ENCODE assay signal across 8 cellular contexts in genomic region chr10:92695679-92696605, GRCh38. TPM values are rescaled to one million over a fixed set of nuclear protein-coding genes. Genes with fewer than 3 reads are reported as not detected.
DNase-seq lines count a peak whose midpoint lies in the region; ATAC-seq, FAIRE-seq and TF ChIP-seq lines count a peak whose summit lies in the region.
"Had no signal": no experiment of that assay in that cellular context is flagged by ENCODE, and none has a peak within 500 bp of the region (broad histone marks: within the 10 kb centered on the region; RNA-seq: fewer than 3 reads in every experiment).

No MANE protein-coding gene starts in this region.

- peak overlapping the region; percentile 56 for H3K9ac ChIP-seq in HepG2 (ENCODE audit: insufficient read depth, low read depth, low read length)

- FAIRE-seq in HTR-8/SVneo (lab: Jason Lieb, UNC) (peak; percentile 9), HepG2 (lab: Jason Lieb, UNC) (no peak)

- H3K79me2 ChIP-seq in HepG2 (ENCODE audit: insufficient read depth, low read length) = peaks cover 35% of the 10 kb centered on the region

- no TSS peak for BruUV-seq in HepG2 (replicated peaks; lab: Mats Ljungman, UMichigan)

- H3K4me1 ChIP-seq in HepG2 (ENCODE audit: insufficient read depth, low read length) = peaks cover 71% of the 10 kb centered on the region
- peaks cover 0 to 18% (median 13%) of the 10 kb centered on the region in 4 donors for H3K4me1 ChIP-seq in tibial artery

- TF ChIP-seq EP300 in HepG2 (IDR thresholded peaks at IDR 0.05; ENCODE audit: low read depth in 2 of 2, low read length in 2 of 2) (no peak), HepG2 (CRISPR knock-in tag; IDR thresholded peaks at IDR 0.05; ENCODE audit: borderline replicate concordance) (no peak)

- WGBS in HepG2 (ENCODE audit: low lambda C conversion rate) = 86% methylated on average over 45 of the region's 61 CpGs

- peak overlapping the region; percentile 99 for H3K4me2 ChIP-seq in HepG2 (ENCODE audit: low read depth, low read length)

- H3K36me3 ChIP-seq in HepG2 (replicated peaks in 1 of 2; ENCODE audit: control insufficient read depth in 1 of 2, insufficient read depth in 2 of 2, low read length in 2 of 2) (peaks cover 0 to 5% of the 10 kb centered on the region in 2 experiments; a peak in 2 of 5 replicates), tibial artery (no peaks in the 10 kb centered on the region)

- intact Hi-C loops in HepG2 (cut with micrococcal nuclease; ENCODE audit: unreplicated experiment) = no loop called here
- intact Hi-C loops in tibial artery (cut with DNase I; ENCODE audit: low total_unique reads) = loop anchor here (10.0 kb wide), 2 partner anchors 101 to 149 kb away; partner anchors contain the start of genes EXOC6 and KIF11

- H3K27me3 ChIP-seq in HepG2 (ENCODE audit: control insufficient read depth in 1 of 2, insufficient read depth in 2 of 2, low read length in 2 of 2) (no peaks in the 10 kb centered on the region; a peak in 1 of 5 replicates), tibial artery (peaks cover 0 to 12% of the 10 kb centered on the region in 2 donors)

- in situ Hi-C loops in HepG2 (cut with HindIII; ENCODE audit: extremely low pct_ligation_motif_present, low pct_unique_long_range_greater_than_20kb) = no loop called here

- peak overlapping the region; percentile 79 for H3K27ac ChIP-seq in HepG2 (ENCODE audit: extremely low read length, insufficient read depth, low read length)
- H3K27ac ChIP-seq in tibial artery = peak overlapping the region; percentile 51 to 52

- peaks cover 9% of the 10 kb centered on the region; the same call in 1 of the 2 replicates for H4K20me1 ChIP-seq in HepG2 (ENCODE audit: insufficient read depth, low read length)

- peak; percentile 3; the same call in 2 of the 3 replicates for ATAC-seq in HepG2
- ATAC-seq in stimulated activated naive CD8-positive, alpha-beta T cell treated with anti-CD3 and anti-CD28 coated beads, Interleukin-15, Interleukin-2, amounts not matched to agents 100 U/mL and 50 U/mL, for 24 hours = no peak
- no peak for ATAC-seq in GM21717 (IDR thresholded peaks at IDR 0.05; ENCODE audit: unreplicated experiment)

- CTCF ChIA-PET in HepG2 (lab: Yijun Ruan, JAX; ENCODE audit: low intra/inter-chr PET ratio, low total read pairs) = no interaction called here

- no peak overlapping the region for H2AFZ ChIP-seq in HepG2 (ENCODE audit: low read length)

- DNase-seq in HTR-8/SVneo (ENCODE audit: insufficient read length, low spot score) (peak; percentile 63), choroid plexus epithelial cell (ENCODE audit: low read depth) (peak; percentile 64), HepG2 (ENCODE audit: low spot score) (no peak), tibial artery (no peak), NCI-H526 treated with DMSO at 0.1 percent for 48 hours (lab: John Stamatoyannopoulos, UW) (no peak)
- no peak for DNase-seq in stimulated activated naive CD8-positive, alpha-beta T cell treated with anti-CD3 and anti-CD28 coated beads, Interleukin-15, Interleukin-2, amounts not matched to agents 100 U/mL and 50 U/mL, for 24 hours
- DNase-seq: immature natural killer cell had no signal

- no peaks in the 10 kb centered on the region for H3K9me3 ChIP-seq in HepG2 (ENCODE audit: low read length)
- H3K9me3 ChIP-seq in tibial artery = peaks cover 0 to 4% (median 0%) of the 10 kb centered on the region in 3 donors

- TF ChIP-seq POLR2A in HepG2 (IDR thresholded peaks at IDR 0.05; ENCODE audit: insufficient read depth in 1 of 2, low read depth in 2 of 2, low read length in 2 of 2) = no peak; a peak in 2 of 4 replicates

- POLR2A ChIA-PET in HepG2 (lab: Yijun Ruan, JAX) = interaction anchor here (1.6 kb wide), 1 partner anchor 152 kb away, joined by 5 read pairs; the partner anchor contains the start of gene EXOC6

- TF ChIP-seq CTCF in choroid plexus epithelial cell (conservative IDR thresholded peaks at IDR 0.05; ENCODE audit: low read depth, low read length) (no peak), HepG2 (CRISPR knock-in tag; IDR thresholded peaks at IDR 0.05) (no peak), tibial artery (IDR thresholded peaks at IDR 0.05) (no peak)

- H3K4me3 ChIP-seq in choroid plexus epithelial cell (ENCODE audit: low read depth, low read length) = peak overlapping the region; percentile 66
- H3K4me3 ChIP-seq in HepG2 (replicated peaks in 1 of 3; ENCODE audit: insufficient read depth in 1 of 3, low read depth in 2 of 3, low read length in 3 of 3) = peak overlapping the region; percentile 17 to 48 (median 32); a peak in 5 of 6 replicates
- H3K4me3 ChIP-seq in tibial artery = peak overlapping the region; percentile 42 to 46

- no peak for TF ChIP-seq RAD21 in HepG2 (CRISPR knock-in tag; IDR thresholded peaks at IDR 0.05)

TF ChIP-seq in HepG2, 621 proteins besides CTCF, POLR2A, EP300 and RAD21 (continues in another document):
- no peak for TF ChIP-seq HOXD1 (CRISPR knock-in tag; IDR thresholded peaks at IDR 0.05)
- TF ChIP-seq BATF2 (CRISPR knock-in tag; IDR thresholded peaks at IDR 0.05) = peak; percentile 48; the same call in 1 of the 2 replicates
- peak; percentile 96 for TF ChIP-seq RBFOX2 (IDR thresholded peaks at IDR 0.05; ENCODE audit: low read depth, low read length)
- 0 out of 2 replicates have a peak, but pooled peaks have one; percentile 3 for TF ChIP-seq HMG20A (CRISPR knock-in tag; IDR thresholded peaks at IDR 0.05; ENCODE audit: borderline replicate concordance)
- TF ChIP-seq UBTF (CRISPR knock-in tag; IDR thresholded peaks at IDR 0.05) = no peak
- peak; percentile 89 for TF ChIP-seq ZBTB38 (CRISPR knock-in tag; IDR thresholded peaks at IDR 0.05)
- 0 out of 2 replicates have a peak, but pooled peaks have one; percentile 42 for TF ChIP-seq ZSCAN21 (CRISPR knock-in tag; IDR thresholded peaks at IDR 0.05; ENCODE audit: borderline replicate concordance)
- 0 out of 2 replicates have a peak, but pooled peaks have one; percentile 13 for TF ChIP-seq POLR2G (IDR thresholded peaks at IDR 0.05; ENCODE audit: low read depth, low read length)
- TF ChIP-seq HDAC1 (CRISPR knock-in tag; IDR thresholded peaks at IDR 0.05) = peak; percentile 42
- no peak for TF ChIP-seq KLF13 (CRISPR knock-in tag; IDR thresholded peaks at IDR 0.05)
- 0 out of 2 replicates have a peak, but pooled peaks have one; percentile 47 for TF ChIP-seq MED13 (CRISPR knock-in tag; IDR thresholded peaks at IDR 0.05)

RNA-seq across cellular contexts. Expression of gene HHEX, which starts 6.2 kb away (rescaled TPM):
- total RNA-seq in HepG2 (2016; rRNA removed; fragmentation: Illumina TruSeq; extraction: Trizol) = 46.3 and 48.7 TPM in 2 replicates
- total RNA-seq in HepG2 (2016; cell fraction: cytosol; rRNA removed; fragmentation: Illumina TruSeq; extraction: Trizol; ENCODE audit: low read depth) = 25.9 and 29.2 TPM in 2 replicates
- total RNA-seq in HepG2 (2016; cell fraction: insoluble cytoplasmic fraction; rRNA removed; fragmentation: Illumina TruSeq; extraction: Trizol) = 43.9 and 48.8 TPM in 2 replicates
- 62.2 and 63.1 TPM in 2 replicates for total RNA-seq in HepG2 (2016; cell fraction: membrane; rRNA removed; fragmentation: Illumina TruSeq; extraction: Trizol)
- 52.5 and 57.6 TPM in 2 replicates for total RNA-seq in HepG2 (2016; cell fraction: nucleus; rRNA removed; fragmentation: Illumina TruSeq; extraction: Trizol)
- 41.6 and 44.5 TPM in 2 replicates for polyA plus RNA-seq in HepG2 (2011; rRNA removed)
- polyA plus RNA-seq in HepG2 (2011; cell fraction: cytosol; rRNA removed) = 18.5 and 21.6 TPM in 2 replicates
- 79.7 and 115 TPM in 2 replicates for polyA plus RNA-seq in HepG2 (2011; cell fraction: nucleus; rRNA removed)
- 63.0 and 87.7 TPM in 2 replicates for polyA plus RNA-seq in HepG2 (2012)
- 19.2 and 21.5 TPM in 2 replicates for polyA plus RNA-seq in HepG2 (2016; cell fraction: cytosol; fragmentation: Illumina TruSeq; extraction: Trizol; ENCODE audit: low read depth)
- 83.5 and 84.6 TPM in 2 replicates for polyA plus RNA-seq in HepG2 (2016; cell fraction: insoluble cytoplasmic fraction; fragmentation: Illumina TruSeq; extraction: Trizol; ENCODE audit: low read depth)
- polyA plus RNA-seq in HepG2 (2016; cell fraction: membrane; fragmentation: Illumina TruSeq; extraction: Trizol; ENCODE audit: low read depth) = 48.1 and 50.7 TPM in 2 replicates
- polyA plus RNA-seq in HepG2 (2016; cell fraction: nucleus; fragmentation: Illumina TruSeq; extraction: Trizol; ENCODE audit: insufficient read depth, low read depth) = 143 and 147 TPM in 2 replicates
- 4.9 and 26.4 TPM in 2 replicates for polyA minus RNA-seq in HepG2 (2011; rRNA and poly(A)+ RNA removed; ENCODE audit: low replicate concordance)
- 27.9 and 32.2 TPM in 2 replicates for polyA minus RNA-seq in HepG2 (2011; cell fraction: cytosol; rRNA and poly(A)+ RNA removed)
- polyA minus RNA-seq in HepG2 (2011; cell fraction: nucleus; rRNA and poly(A)+ RNA removed) = 37.4 and 50.1 TPM in 2 replicates

Comparison
In these comparisons a context has a peak if more than half of its experiments do, and no peak if none do; other contexts are left out.
1. DNase-seq: peak in HTR-8/SVneo (single experiment) and choroid plexus epithelial cell (single experiment); none in HepG2 (single experiment), tibial artery (0 of 2), stimulated activated naive CD8-positive, alpha-beta T cell treated with anti-CD3 and anti-CD28 coated beads, Interleukin-15, Interleukin-2, amounts not matched to agents 100 U/mL and 50 U/mL, for 24 hours (single experiment) and NCI-H526 treated with DMSO at 0.1 percent for 48 hours (single experiment).
2. Peak in every context shown above with its lines, with median percentiles within 50 percentile points of each other: H3K4me3 ChIP-seq.